ENCODE assay signal across 8 cellular contexts in genomic region chr15:84601555-84601838, GRCh38. TPM values are rescaled to one million over a fixed set of nuclear protein-coding genes. Genes with fewer than 3 reads are reported as not detected.
A peak's percentile ranks its signal among the peaks of the same experiment; 100 is the strongest.
DNase-seq lines count a peak whose midpoint lies in the region; ATAC-seq and TF ChIP-seq lines count a peak whose summit lies in the region.

No MANE protein-coding gene starts in this region.

- DNase-seq in heart left ventricle (no peak), cardiac septum (ENCODE audit: low spot score) (no peak), MCF 10A (ENCODE audit: unreplicated experiment) (no peak), vagina (ENCODE audit: extremely low spot score in 2 of 2) (no peak), DMS114 treated with DMSO at 0.1 percent for 48 hours (lab: John Stamatoyannopoulos, UW; ENCODE audit: unreplicated experiment) (no peak)
- DNase-seq in central memory CD4-positive, alpha-beta T cell, result no peak
- DNase-seq in stimulated activated CD4-positive, alpha-beta T cell treated with anti-CD3 and anti-CD28 coated beads, Interleukin-12 subunit alpha, Interleukin-12 subunit beta, amount 100 ng/mL, for 4 hours, result no peak

- H3K4me3 Mint-ChIP-seq in MCF 10A (ENCODE audit: unreplicated experiment), result peak overlapping the region; percentile 97

- no peaks in the 10 kb centered on the region for H3K9me3 Mint-ChIP-seq in MCF 10A (ENCODE audit: unreplicated experiment)

- no peaks in the 10 kb centered on the region for H3K27me3 Mint-ChIP-seq in MCF 10A (ENCODE audit: insufficient read depth, unreplicated experiment)

- CTCF ChIA-PET in MCF 10A (lab: Yijun Ruan, JAX), result interaction anchor here (0.8 to 1.5 kb wide), 3 partner anchors 29 to 277 kb away, joined by 4 to 8 read pairs (median 6); no protein-coding TSS in a partner anchor

- no peak for TF ChIP-seq POLR2A in heart left ventricle (IDR thresholded peaks at IDR 0.05)
- TF ChIP-seq POLR2A in vagina (IDR thresholded peaks at IDR 0.05), result no peak

- intact Hi-C loops in heart left ventricle (cut with DNase I) (loop anchor here in 6 of 10 donors (2.0 to 5.0 kb wide), 8 partner anchors 29 to 327 kb away; partner anchors contain the start of genes WDR73 (in 2 of the 6) and NMB (in 1 of the 6)), cardiac septum (cut with DNase I) (loop anchor here (2.0 to 5.0 kb wide), 3 partner anchors 29 to 216 kb away; partner anchors contain the start of genes ALPK3 and WDR73), MCF 10A (cut with micrococcal nuclease) (loop anchor here (2.0 to 5.0 kb wide), 2 partner anchors 29 to 51 kb away; partner anchors contain the start of gene WDR73), vagina (cut with DNase I) (loop anchor here (5.0 kb wide), 1 partner anchor 326 kb away; no protein-coding TSS in a partner anchor)

- 13 to 20% (median 15%) methylated on average over 6 of the region's 6 CpGs for WGBS in heart left ventricle, 4 donors

- H3K9me3 ChIP-seq in heart left ventricle (no peaks in the 10 kb centered on the region), mononuclear cell (ENCODE audit: low read depth, low read length) (no peaks in the 10 kb centered on the region), vagina (no peaks in the 10 kb centered on the region)

- peak overlapping the region in 4 of 12 donors; percentile 68 to 83 (median 74) for H3K27ac ChIP-seq in heart left ventricle
- no peak overlapping the region for H3K27ac ChIP-seq in vagina

- no TSS peak for BruUV-seq in MCF 10A (replicated peaks; lab: Mats Ljungman, UMichigan)

- no peak for TF ChIP-seq CTCF in heart left ventricle (IDR thresholded peaks at IDR 0.05)
- no peak for TF ChIP-seq CTCF in MCF 10A (IDR thresholded peaks at IDR 0.05; ENCODE audit: unreplicated experiment)
- no peak for TF ChIP-seq CTCF in vagina (IDR thresholded peaks at IDR 0.05)

- H3K27me3 ChIP-seq in heart left ventricle (no peaks in the 10 kb centered on the region), mononuclear cell (ENCODE audit: insufficient read depth, low read length) (no peaks in the 10 kb centered on the region), vagina (no peaks in the 10 kb centered on the region)

- no peak for ATAC-seq in heart left ventricle

- peaks cover 17% of the 10 kb centered on the region for H3K36me3 Mint-ChIP-seq in MCF 10A (ENCODE audit: insufficient read depth, unreplicated experiment)

- H3K4me1 Mint-ChIP-seq in MCF 10A (ENCODE audit: insufficient read depth, unreplicated experiment), result no peaks in the 10 kb centered on the region

- H3K36me3 ChIP-seq in heart left ventricle (peaks cover 0 to 27% (median 17%) of the 10 kb centered on the region in 9 donors), vagina (peaks cover 0 to 3% of the 10 kb centered on the region in 2 donors)

- H3K27ac Mint-ChIP-seq in MCF 10A (ENCODE audit: low read depth, unreplicated experiment), result peak overlapping the region; percentile 74

- peaks cover 0 to 43% (median 9%) of the 10 kb centered on the region in 12 donors for H3K4me1 ChIP-seq in heart left ventricle
- peaks cover 52% of the 10 kb centered on the region for H3K4me1 ChIP-seq in mononuclear cell (ENCODE audit: insufficient read depth, low read length)
- H3K4me1 ChIP-seq in vagina, result peaks cover 19% of the 10 kb centered on the region

- H3K4me3 ChIP-seq in heart left ventricle (peak overlapping the region; percentile 47 to 97 (median 90)), mononuclear cell (ENCODE audit: low read length) (peak overlapping the region; percentile 84), vagina (peak overlapping the region; percentile 77 to 93)

- POLR2A ChIA-PET in MCF 10A (lab: Yijun Ruan, JAX), result interaction anchor here (0.6 to 4.4 kb wide), 14 partner anchors 10 to 381 kb away, joined by 3 to 50 read pairs (median 7); partner anchors contain the start of genes SEC11A and WDR73

RNA-seq across cellular contexts. Expression of gene ZSCAN2, which starts 0.7 kb away (rescaled TPM):
- total RNA-seq in heart left ventricle (10 to 100 TPM in 1 of 9 donors, 1 to 10 TPM in 8; 4.6 to 10.6 (median 6.3) TPM), cardiac septum (4.6 TPM), MCF 10A (2022) (4.2 and 4.3 TPM in 2 replicates), mononuclear cell (5.7 TPM), vagina (7.9 TPM)
- 1 to 10 TPM; 4.3 to 4.5 TPM for polyA plus RNA-seq in heart left ventricle

RNA-seq across cellular contexts. Expression of gene WDR73, which starts 52.6 kb away (rescaled TPM):
- total RNA-seq in heart left ventricle (10 to 100 TPM in 8 of 9 donors, 1 to 10 TPM in 1; 8.7 to 22.2 (median 13.9) TPM), cardiac septum (15.2 TPM), MCF 10A (2022) (40.9 and 42.1 TPM in 2 replicates), mononuclear cell (17.8 TPM), vagina (24.1 TPM)
- 10 to 100 TPM in 1 of 2 donors, 1 to 10 TPM in 1; 9.2 to 20.6 TPM for polyA plus RNA-seq in heart left ventricle

RNA-seq across cellular contexts. Expression of gene NMB, which starts 56.5 kb away (rescaled TPM):
- total RNA-seq in heart left ventricle (1 to 10 TPM; 1.4 to 8.6 (median 2.8) TPM), cardiac septum (2.6 TPM), MCF 10A (2022) (5.1 and 7.1 TPM in 2 replicates), mononuclear cell (1.5 TPM), vagina (12.3 TPM)
- polyA plus RNA-seq in heart left ventricle, result 1 to 10 TPM; 3.9 to 6.6 TPM
